In genomic region chr5:142411656-142412425, GRCh38 we compare ENCODE assay signal across 22 cellular contexts.
DNase-seq lines count a peak whose midpoint lies in the region; FAIRE-seq and TF ChIP-seq lines count a peak whose summit lies in the region.
"Had no signal": no experiment of that assay in that cellular context is flagged by ENCODE, and none has a peak within 500 bp of the region (broad histone marks: within the 10 kb centered on the region; RNA-seq: fewer than 3 reads in every experiment).

No MANE protein-coding gene starts in this region.

- TF ChIP-seq CTCF in D721Med (IDR thresholded peaks at IDR 0.05; ENCODE audit: insufficient read depth, missing control alignments): no peak
- TF ChIP-seq CTCF in thyroid gland (IDR thresholded peaks at IDR 0.05): no peak

- no peaks in the 10 kb centered on the region for H3K9me3 ChIP-seq in thyroid gland
- H3K9me3 ChIP-seq: SJSA1 had no signal

- peaks cover 24 to 35% of the 10 kb centered on the region in 2 donors for H3K4me1 ChIP-seq in thyroid gland
- H3K4me1 ChIP-seq: SJSA1 had no signal

- peak overlapping the region; percentile 41 to 78 (median 61) for H3K27ac ChIP-seq in thyroid gland
- H3K27ac ChIP-seq: SJSA1 had no signal

- H3K36me3 ChIP-seq in thyroid gland: no peaks in the 10 kb centered on the region
- no peaks in the 10 kb centered on the region for H3K36me3 ChIP-seq in H7 (replicated peaks; ENCODE audit: control insufficient read depth, insufficient read depth, low read length)
- H3K36me3 ChIP-seq: MG63, SJSA1 had no signal

- 75 to 91% methylated on average over 4 of the region's 4 CpGs for WGBS in thyroid gland, 2 donors

- no peak overlapping the region for H3K4me3 ChIP-seq in thyroid gland (replicated peaks in 1 of 3)
- H3K4me3 ChIP-seq in H7 (ENCODE audit: insufficient read depth, low read depth, low read length): no peak overlapping the region
- H3K4me3 ChIP-seq: MG63, SJSA1 had no signal

- H3K27me3 ChIP-seq in thyroid gland (no peaks in the 10 kb centered on the region), H7 (ENCODE audit: control insufficient read depth, insufficient read depth, low read length) (no peaks in the 10 kb centered on the region)
- H3K27me3 ChIP-seq: MG63, SJSA1 had no signal

- DNase-seq in D721Med (ENCODE audit: insufficient read length, low spot score): no peak
- DNase-seq in NCI-H82 treated with DMSO at 0.1 percent for 48 hours (lab: John Stamatoyannopoulos, UW; ENCODE audit: unreplicated experiment): peak; percentile 82
- peak; percentile 33 for DNase-seq in mesenteric fat pad (ENCODE audit: low spot score)
- peak in 1 of 2 donors; percentile 8 for DNase-seq in thyroid gland
- no peak for DNase-seq in H7
- no peak for DNase-seq in HPDE6-E6E7 (ENCODE audit: extremely low spot score)
- no peak for DNase-seq in NCI-H2196 treated with DMSO at 0.1 percent for 48 hours (lab: John Stamatoyannopoulos, UW; ENCODE audit: unreplicated experiment)
- DNase-seq: C1 segment of cervical spinal cord; CD8-positive, alpha-beta T cell; EL; GF-D8; MG63; NCI-H1048; NCI-H1417 treated with DMSO at 0.1 percent for 48 hours; NCI-H187; NCI-H2107; NCI-H226; NCI-H510A treated with DMSO at 0.1 percent for 48 hours; OCI-M1 had no signal

- FAIRE-seq in D721Med (lab: Jason Lieb, UNC): peak; percentile 35
- FAIRE-seq: GM19239, RCC 7860 had no signal

- intact Hi-C loops in thyroid gland (cut with DNase I): no loop called here

- no peak for TF ChIP-seq POLR2A in thyroid gland (IDR thresholded peaks at IDR 0.05)

Comparison
In these comparisons a context has a peak if more than half of its experiments do, and no peak if none do; other contexts are left out.
1. DNase-seq: peak in NCI-H82 treated with DMSO at 0.1 percent for 48 hours (single experiment) and mesenteric fat pad (single experiment); none in D721Med (single experiment), H7 (single experiment), HPDE6-E6E7 (single experiment) and NCI-H2196 treated with DMSO at 0.1 percent for 48 hours (single experiment).